In genomic region chr13:98576215-98576945, GRCh38 we compare ENCODE assay signal across 8 cellular contexts. TPM values are rescaled to one million over a fixed set of nuclear protein-coding genes. Genes with fewer than 3 reads are reported as not detected.
DNase-seq lines count a peak whose midpoint lies in the region; ATAC-seq, FAIRE-seq and TF ChIP-seq lines count a peak whose summit lies in the region.

No MANE protein-coding gene starts in this region.

- dilution Hi-C loops in mammary epithelial cell (cut with HindIII; ENCODE audit: low sequenced_read_pairs) (no loop called here), keratinocyte (cut with MboI; ENCODE audit: extremely low pct_ligation_motif_present, low sequenced_read_pairs) (no loop called here)

- CTCF ChIA-PET in mammary epithelial cell (lab: Charles Lee; ENCODE audit: low non-redundant PET): no interaction called here

- no peaks in the 10 kb centered on the region for H3K9me3 ChIP-seq in SU-DHL-6 (ENCODE audit: insufficient read depth, low read length)
- no peaks in the 10 kb centered on the region for H3K9me3 ChIP-seq in mammary epithelial cell (replicated peaks; ENCODE audit: insufficient read depth, low read length)
- no peaks in the 10 kb centered on the region for H3K9me3 ChIP-seq in keratinocyte (ENCODE audit: control insufficient read depth, low read depth, low read length)

- H3K27me3 ChIP-seq in SU-DHL-6 (ENCODE audit: low read length) (no peaks in the 10 kb centered on the region), mammary epithelial cell (ENCODE audit: insufficient read depth, low read length) (no peaks in the 10 kb centered on the region), keratinocyte (ENCODE audit: control insufficient read depth, extremely low read depth, insufficient read depth, low read length) (no peaks in the 10 kb centered on the region)

- H4K20me1 ChIP-seq in SU-DHL-6 (ENCODE audit: low read depth, low read length) (peaks cover 29% of the 10 kb centered on the region), mammary epithelial cell (ENCODE audit: insufficient read depth, low read length) (no peaks in the 10 kb centered on the region), keratinocyte (ENCODE audit: control insufficient read depth, extremely low read depth, insufficient read depth, low read length) (peaks cover 19% of the 10 kb centered on the region)

- H3K9me1 ChIP-seq in keratinocyte (ENCODE audit: control insufficient read depth, extremely low read depth, insufficient read depth, low read length): peaks cover 2% of the 10 kb centered on the region

- peaks cover 31% of the 10 kb centered on the region for H3K4me1 ChIP-seq in mammary epithelial cell (ENCODE audit: insufficient read depth, low read length)
- peaks cover 37% of the 10 kb centered on the region for H3K4me1 ChIP-seq in keratinocyte (ENCODE audit: control insufficient read depth, extremely low read depth, insufficient read depth, low read length)

- H3K79me2 ChIP-seq in SU-DHL-6 (ENCODE audit: insufficient read depth, low read length) (peaks cover 48% of the 10 kb centered on the region), mammary epithelial cell (ENCODE audit: insufficient read depth, low read length) (peaks cover 62% of the 10 kb centered on the region), keratinocyte (ENCODE audit: control insufficient read depth, insufficient read depth, low read length) (peaks cover 51% of the 10 kb centered on the region)

- no peak overlapping the region for H3K27ac ChIP-seq in SU-DHL-6 (ENCODE audit: low read depth, low read length)
- H3K27ac ChIP-seq in mammary epithelial cell (ENCODE audit: insufficient read depth, low read depth, low read length): peak overlapping the region; percentile 39
- H3K27ac ChIP-seq in keratinocyte (ENCODE audit: control insufficient read depth, insufficient read depth, low read length): peak overlapping the region; percentile 80

- H3K9me2 ChIP-seq in SU-DHL-6 (replicated peaks; ENCODE audit: insufficient read depth, low read length): no peaks in the 10 kb centered on the region

- DNase-seq in AG08395 (ENCODE audit: low spot score): peak; percentile 37
- peak; percentile 67 for DNase-seq in mammary epithelial cell
- no peak for DNase-seq in keratinocyte (ENCODE audit: low read depth, low spot score)
- peak; percentile 39 for DNase-seq in stimulated activated CD4-positive, alpha-beta T cell treated with anti-CD3 and anti-CD28 coated beads, Interleukin-4, amount 100 ng/mL, for 24 hours
- DNase-seq in NCI-H524 treated with DMSO at 0.1 percent for 48 hours (lab: John Stamatoyannopoulos, UW): no peak

- 3% methylated on average over 15 of the region's 98 CpGs for WGBS in mammary epithelial cell (ENCODE audit: low coverage, missing lambda C conversion rate)

- H2AFZ ChIP-seq in SU-DHL-6 (ENCODE audit: low read depth, low read length, severe bottlenecking): peak overlapping the region; percentile 64
- peak overlapping the region; percentile 57 for H2AFZ ChIP-seq in mammary epithelial cell (ENCODE audit: low read depth, low read length)
- no peak overlapping the region for H2AFZ ChIP-seq in keratinocyte (ENCODE audit: control insufficient read depth, low read length)

- in situ Hi-C loops in mammary epithelial cell (cut with MboI; ENCODE audit: low sequenced_read_pairs in 2 of 2): no loop called here

- 0 out of 2 replicates have a peak, but pooled peaks cover 3% of the 10 kb centered on the region for H3K36me3 ChIP-seq in SU-DHL-6 (ENCODE audit: low read length)
- no peaks in the 10 kb centered on the region for H3K36me3 ChIP-seq in mammary epithelial cell (ENCODE audit: insufficient read depth, low read length)
- peaks cover 0 to 6% of the 10 kb centered on the region in 2 experiments for H3K36me3 ChIP-seq in keratinocyte (ENCODE audit: control insufficient read depth in 2 of 2, extremely low read depth in 1 of 2, insufficient read depth in 2 of 2, low read length in 2 of 2)

- H3K4me2 ChIP-seq in SU-DHL-6 (ENCODE audit: low read depth, low read length, poor library complexity, severe bottlenecking): peak overlapping the region; percentile 87
- H3K4me2 ChIP-seq in mammary epithelial cell (ENCODE audit: insufficient read depth, low read depth, low read length): peak overlapping the region; percentile 85
- no peak overlapping the region for H3K4me2 ChIP-seq in keratinocyte (ENCODE audit: control insufficient read depth, extremely low read depth, insufficient read depth, low read depth, low read length)

- BruUV-seq in mammary epithelial cell (replicated peaks; lab: Mats Ljungman, UMichigan): no TSS peak

- H3K9ac ChIP-seq in SU-DHL-6 (ENCODE audit: low read length): peak overlapping the region; percentile 76
- peak overlapping the region; percentile 83 for H3K9ac ChIP-seq in mammary epithelial cell (ENCODE audit: insufficient read depth, low read length)
- H3K9ac ChIP-seq in keratinocyte (ENCODE audit: control insufficient read depth, extremely low read depth, insufficient read depth, low read length): peak overlapping the region; percentile 86

- ATAC-seq in GM18909 (IDR thresholded peaks at IDR 0.05; ENCODE audit: poor library complexity, unreplicated experiment) (peak; percentile 37), HG03108 (IDR thresholded peaks at IDR 0.05; ENCODE audit: unreplicated experiment) (peak; percentile 22)

- no peak for TF ChIP-seq CTCF in SU-DHL-6 (IDR thresholded peaks at IDR 0.05; ENCODE audit: insufficient read depth, low read length, poor library complexity, severe bottlenecking)
- TF ChIP-seq CTCF in mammary epithelial cell (conservative IDR thresholded peaks at IDR 0.05 in 1 of 2, IDR thresholded peaks at IDR 0.05 in 1 of 2; ENCODE audit: extremely low read depth in 1 of 2, insufficient read depth in 1 of 2, low read depth in 1 of 2, low read length in 2 of 2): no peak
- no peak for TF ChIP-seq CTCF in keratinocyte (optimal IDR thresholded peaks at IDR 0.05 in 1 of 3, IDR thresholded peaks at IDR 0.05 in 1 of 3, conservative IDR thresholded peaks at IDR 0.05 in 1 of 3; ENCODE audit: extremely low read depth in 1 of 3, insufficient read depth in 2 of 3, low read length in 3 of 3)

- FAIRE-seq in keratinocyte (lab: Jason Lieb, UNC): no peak

- H3K4me3 ChIP-seq in SU-DHL-6 (ENCODE audit: insufficient read depth, low read length, poor library complexity, severe bottlenecking): peak overlapping the region; percentile 82
- peak overlapping the region; percentile 64 to 95 (median 76) for H3K4me3 ChIP-seq in mammary epithelial cell (replicated peaks in 1 of 3; ENCODE audit: insufficient read depth in 1 of 3, low read depth in 2 of 3, low read length in 3 of 3)
- peak overlapping the region; percentile 70 to 93 (median 78) for H3K4me3 ChIP-seq in keratinocyte (ENCODE audit: control insufficient read depth in 2 of 3, extremely low read depth in 1 of 3, insufficient read depth in 2 of 3, low read depth in 1 of 3, low read length in 3 of 3)

- intact Hi-C loops in mammary epithelial cell (cut with micrococcal nuclease): loop anchor here (2.0 to 5.0 kb wide), 2 partner anchors 266 to 434 kb away; partner anchors contain the start of gene FARP1

- H3F3A ChIP-seq in SU-DHL-6 (ENCODE audit: insufficient read depth): peaks cover 21% of the 10 kb centered on the region

RNA-seq across cellular contexts. Expression of gene STK24, which starts 0.5 kb away (rescaled TPM):
- total RNA-seq in mammary epithelial cell: 100 to 1,000 TPM; 114 to 189 TPM
- polyA plus RNA-seq in mammary epithelial cell: 77.9 TPM
- polyA minus RNA-seq in mammary epithelial cell: 128 TPM
- polyA plus RNA-seq in keratinocyte: 39.4 to 119 TPM (median 81.6 TPM) in 3 replicates
- 640 TPM for polyA plus RNA-seq in keratinocyte (2011; ENCODE audit: low read depth)
- polyA plus RNA-seq in keratinocyte (2011; cell fraction: cytosol; rRNA removed): 89.3 and 151 TPM in 2 replicates
- polyA plus RNA-seq in keratinocyte (2011; cell fraction: nucleus; rRNA removed): 67.3 and 81.6 TPM in 2 replicates
- 113 and 203 TPM in 2 replicates for polyA plus RNA-seq in keratinocyte (2012; ENCODE audit: low replicate concordance)
- polyA minus RNA-seq in keratinocyte: 32.9 to 61.3 TPM (median 61.3 TPM) in 3 replicates
- 32.8 TPM for polyA minus RNA-seq in keratinocyte (2011; cell fraction: cytosol; rRNA and poly(A)+ RNA removed)
- 22.1 and 45.6 TPM in 2 replicates for polyA minus RNA-seq in keratinocyte (2011; cell fraction: nucleus; rRNA and poly(A)+ RNA removed)

Comparison
In these comparisons a context has a peak if more than half of its experiments do, and no peak if none do; other contexts are left out.
1. DNase-seq: peak in AG08395 (single experiment), mammary epithelial cell (single experiment) and stimulated activated CD4-positive, alpha-beta T cell treated with anti-CD3 and anti-CD28 coated beads, Interleukin-4, amount 100 ng/mL, for 24 hours (single experiment); none in keratinocyte (single experiment) and NCI-H524 treated with DMSO at 0.1 percent for 48 hours (single experiment).
2. Peak in every context shown above with its lines, with median percentiles within 50 percentile points of each other: H3K4me3 ChIP-seq and H3K9ac ChIP-seq.